ENCODE assay signal across 15 cellular contexts in genomic region chr18:3257627-3258120, GRCh38. TPM values are rescaled to one million over a fixed set of nuclear protein-coding genes. Genes with fewer than 3 reads are reported as not detected.
DNase-seq lines count a peak whose midpoint lies in the region; ATAC-seq and TF ChIP-seq lines count a peak whose summit lies in the region.
"Had no signal": no experiment of that assay in that cellular context is flagged by ENCODE, and none has a peak within 500 bp of the region (broad histone marks: within the 10 kb centered on the region; RNA-seq: fewer than 3 reads in every experiment).

No MANE protein-coding gene starts in this region.

- peaks cover 68% of the 10 kb centered on the region for H3K36me3 Mint-ChIP-seq in T-helper 2 cell treated with Interferon-gamma antibody and Interleukin-4, amounts not matched to agents 5 μg/mL and 100 μg/mL, for 36 hours (ENCODE audit: low read depth)
- H3K36me3 Mint-ChIP-seq in T-cell, result peaks cover 54% of the 10 kb centered on the region

- POLR2A ChIA-PET in T-cell (lab: Charles Lee), result interaction anchor here in 1 of 2 donors (0.6 to 0.7 kb wide), 2 partner anchors 298 to 369 kb away, joined by 3 to 8 read pairs; no protein-coding TSS in a partner anchor

- no peak overlapping the region for H3K4me2 ChIP-seq in hepatocyte
- H3K4me2 ChIP-seq in smooth muscle cell, result no peak overlapping the region

- H3K9me3 Mint-ChIP-seq in T-helper 2 cell treated with Interferon-gamma antibody and Interleukin-4, amounts not matched to agents 5 μg/mL and 100 μg/mL, for 36 hours, result no peaks in the 10 kb centered on the region
- no peaks in the 10 kb centered on the region for H3K9me3 Mint-ChIP-seq in T-cell

- H3K9me3 ChIP-seq in hepatocyte (ENCODE audit: low read depth), result no peaks in the 10 kb centered on the region
- no peaks in the 10 kb centered on the region for H3K9me3 ChIP-seq in smooth muscle cell (replicated peaks; ENCODE audit: low read depth)
- H3K9me3 ChIP-seq: A549 had no signal

- peak overlapping the region; percentile 53 for H3K4me3 Mint-ChIP-seq in T-helper 2 cell treated with Interferon-gamma antibody and Interleukin-4, amounts not matched to agents 5 μg/mL and 100 μg/mL, for 36 hours
- peak overlapping the region in 1 of 3 donors; percentile 44 for H3K4me3 Mint-ChIP-seq in T-cell

- WGBS in hepatocyte (ENCODE audit: low lambda C conversion rate, missing lambda C conversion rate), result 91% methylated on average over 2 of the region's 2 CpGs
- 98% methylated on average over 2 of the region's 2 CpGs for WGBS in smooth muscle cell (ENCODE audit: low lambda C conversion rate)

- peaks cover 23% of the 10 kb centered on the region for H3K4me1 ChIP-seq in hepatocyte (ENCODE audit: insufficient read depth)
- H3K4me1 ChIP-seq in smooth muscle cell (ENCODE audit: low read depth), result peaks cover 17% of the 10 kb centered on the region

- H3K79me2 ChIP-seq in hepatocyte, result peaks cover 64% of the 10 kb centered on the region
- peaks cover 58% of the 10 kb centered on the region for H3K79me2 ChIP-seq in smooth muscle cell (ENCODE audit: low read depth)

- H3K36me3 ChIP-seq in hepatocyte (replicated peaks; ENCODE audit: insufficient read depth, low read depth) (peaks cover 7% of the 10 kb centered on the region), smooth muscle cell (ENCODE audit: low read depth) (peaks cover 3% of the 10 kb centered on the region)

- peaks cover 76% of the 10 kb centered on the region for H3K4me1 Mint-ChIP-seq in T-helper 2 cell treated with Interferon-gamma antibody and Interleukin-4, amounts not matched to agents 5 μg/mL and 100 μg/mL, for 36 hours (ENCODE audit: low read depth)
- H3K4me1 Mint-ChIP-seq in T-cell, result peaks cover 82 to 88% (median 85%) of the 10 kb centered on the region in 3 donors

- TF ChIP-seq CTCF in hepatocyte (IDR thresholded peaks at IDR 0.05; ENCODE audit: poor library complexity) (no peak), smooth muscle cell (IDR thresholded peaks at IDR 0.05; ENCODE audit: borderline replicate concordance, insufficient read depth, poor library complexity, severe bottlenecking) (no peak)

- CTCF ChIA-PET in T-cell (lab: Charles Lee), result interaction anchor here in 1 of 2 donors (0.7 kb wide), 1 partner anchor 12 kb away, joined by 4 read pairs; no protein-coding TSS in a partner anchor

- peaks cover 70% of the 10 kb centered on the region for H3F3A ChIP-seq in smooth muscle cell (ENCODE audit: low read depth)

- no peak for DNase-seq in T-helper 2 cell treated with Interferon-gamma antibody and Interleukin-4, amounts not matched to agents 5 μg/mL and 100 μg/mL, for 36 hours (ENCODE audit: low spot score)
- DNase-seq in T-helper 2 cell (no peak), T-cell (no peak), hepatocyte (ENCODE audit: low spot score) (no peak), smooth muscle cell (lab: John Stamatoyannopoulos, UW; ENCODE audit: unreplicated experiment) (no peak), NCI-H226 (no peak)
- DNase-seq: cortex of kidney; DND-41; NCI-H526; stimulated activated CD4-positive, alpha-beta T cell treated with anti-CD3 and anti-CD28 coated beads, Interleukin-12 subunit alpha, Interleukin-12 subunit beta, amount 100 ng/mL, for 4 hours; SW 1271 had no signal

- ATAC-seq in T-cell (replicated peaks in 1 of 4) (no peak), GM19395 (IDR thresholded peaks at IDR 0.05; ENCODE audit: unreplicated experiment) (no peak), GM21367 (IDR thresholded peaks at IDR 0.05; ENCODE audit: unreplicated experiment) (no peak)
- ATAC-seq: A549 had no signal

- H2AFZ ChIP-seq in hepatocyte (no peak overlapping the region), smooth muscle cell (ENCODE audit: low read depth) (no peak overlapping the region)

- H3K27ac ChIP-seq in hepatocyte (peak overlapping the region; percentile 97), smooth muscle cell (ENCODE audit: low read depth) (peak overlapping the region; percentile 89)

- H3K27me3 ChIP-seq in hepatocyte (no peaks in the 10 kb centered on the region), smooth muscle cell (ENCODE audit: low read depth) (no peaks in the 10 kb centered on the region)

- H3K27me3 Mint-ChIP-seq in T-helper 2 cell treated with Interferon-gamma antibody and Interleukin-4, amounts not matched to agents 5 μg/mL and 100 μg/mL, for 36 hours (ENCODE audit: low read depth), result no peaks in the 10 kb centered on the region
- H3K27me3 Mint-ChIP-seq in T-cell, result no peaks in the 10 kb centered on the region

- H3K4me3 ChIP-seq in hepatocyte, result no peak overlapping the region
- H3K4me3 ChIP-seq in smooth muscle cell, result no peak overlapping the region
- H3K4me3 ChIP-seq: A549, lung had no signal

- peak overlapping the region; percentile 64 for H3K27ac Mint-ChIP-seq in T-helper 2 cell treated with Interferon-gamma antibody and Interleukin-4, amounts not matched to agents 5 μg/mL and 100 μg/mL, for 36 hours
- peak overlapping the region; percentile 51 to 100 for H3K27ac Mint-ChIP-seq in T-cell

- peak overlapping the region; percentile 27 for H3K9ac ChIP-seq in smooth muscle cell (ENCODE audit: low read depth)

- H4K20me1 ChIP-seq in hepatocyte (ENCODE audit: insufficient read depth, poor library complexity, severe bottlenecking), result no peaks in the 10 kb centered on the region
- H4K20me1 ChIP-seq in smooth muscle cell (ENCODE audit: low read depth), result peaks cover 47% of the 10 kb centered on the region

- no peaks in the 10 kb centered on the region for H3K9me2 ChIP-seq in hepatocyte (replicated peaks; ENCODE audit: insufficient read depth)

RNA-seq across cellular contexts. Expression of gene MYL12B, which starts 4.3 kb away (rescaled TPM):
- total RNA-seq in T-cell (100 to 1,000 TPM; 159 to 241 (median 206) TPM), hepatocyte (478 and 519 TPM in 2 replicates), smooth muscle cell (368 and 427 TPM in 2 replicates)
- polyA plus RNA-seq in hepatocyte (671 and 721 TPM in 2 replicates), smooth muscle cell (498 TPM in 2 replicates)

RNA-seq across cellular contexts. Expression of gene MYL12A, which starts 10.1 kb away (rescaled TPM):
- total RNA-seq in T-cell, result 100 to 1,000 TPM; 390 to 456 (median 437) TPM
- 456 and 458 TPM in 2 replicates for total RNA-seq in hepatocyte
- 692 and 695 TPM in 2 replicates for polyA plus RNA-seq in hepatocyte
- total RNA-seq in smooth muscle cell, result 777 and 802 TPM in 2 replicates
- 915 and 953 TPM in 2 replicates for polyA plus RNA-seq in smooth muscle cell

RNA-seq across cellular contexts. Expression of gene MYOM1, which starts 37.9 kb away (rescaled TPM):
- 1 to 10 TPM in 4 of 5 donors, under 1 TPM in 1; 0.98 to 7.0 (median 1.9) TPM for total RNA-seq in T-cell
- total RNA-seq in hepatocyte, result 1.1 and 1.6 TPM in 2 replicates
- 1.4 and 1.8 TPM in 2 replicates for polyA plus RNA-seq in hepatocyte
- 0.40 and 0.54 TPM in 2 replicates for total RNA-seq in smooth muscle cell
- 0.20 and 0.87 TPM in 2 replicates for polyA plus RNA-seq in smooth muscle cell
